In the genomic region with DNA sequence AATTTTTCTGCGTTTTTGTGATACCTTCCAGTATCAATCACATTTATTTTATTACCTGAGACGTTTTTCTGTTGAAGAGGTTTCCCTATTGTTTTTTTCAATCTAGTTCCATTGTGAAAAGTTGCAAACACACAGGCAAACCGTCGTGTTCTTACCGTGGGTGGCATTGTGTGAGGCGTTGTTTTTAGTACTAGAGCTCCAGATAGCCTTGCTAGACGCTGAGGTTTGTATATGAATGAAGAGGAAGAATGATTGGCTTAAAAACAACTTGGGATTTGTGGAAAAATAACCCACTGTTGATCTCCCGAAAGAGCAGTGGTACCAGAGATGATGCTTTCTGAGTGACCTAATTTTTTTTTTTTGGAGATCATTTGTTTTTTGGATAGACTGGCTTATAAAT, we compare ENCODE assay signal across 9 cellular contexts. TPM values are rescaled to one million over a fixed set of nuclear protein-coding genes. Genes with fewer than 3 reads are reported as not detected.
A peak's percentile ranks its signal among the peaks of the same experiment; 100 is the strongest.
DNase-seq lines count a peak whose midpoint lies in the region; ATAC-seq and TF ChIP-seq lines count a peak whose summit lies in the region.
"Had no signal": no experiment of that assay in that cellular context is flagged by ENCODE, and none has a peak within 500 bp of the region (broad histone marks: within the 10 kb centered on the region; RNA-seq: fewer than 3 reads in every experiment).

No MANE protein-coding gene starts in this region.

- no peaks in the 10 kb centered on the region for H3K36me3 ChIP-seq in kidney epithelial cell (ENCODE audit: control insufficient read depth, insufficient read depth, low read length)
- no peaks in the 10 kb centered on the region for H3K36me3 ChIP-seq in tibial artery

- POLR2A ChIA-PET in activated CD8-positive, alpha-beta T cell treated with anti-CD3 and anti-CD28 coated beads, Interleukin-2, amount 10 ng/mL, durations not matched to agents 7 days and 5 days (lab: Charles Lee) = interaction anchor here (0.7 to 3.7 kb wide), 5 partner anchors 9 to 327 kb away, joined by 3 to 82 read pairs (median 12); a partner anchor contains a TSS

- peaks cover 0 to 33% (median 18%) of the 10 kb centered on the region in 4 donors for H3K4me1 ChIP-seq in tibial artery

- no peaks in the 10 kb centered on the region for H3K9me3 Mint-ChIP-seq in activated T-cell treated with anti-CD3 and anti-CD28 coated beads, Interleukin-2, amount 50 U/mL, for 4 hours
- H3K9me3 Mint-ChIP-seq in activated CD8-positive, alpha-beta T cell treated with anti-CD3 and anti-CD28 coated beads, Interleukin-2, amount 10 ng/mL, durations not matched to agents 7 days and 5 days (ENCODE audit: insufficient read depth) = no peaks in the 10 kb centered on the region

- peaks cover 43% of the 10 kb centered on the region for H3K4me1 Mint-ChIP-seq in activated T-cell treated with anti-CD3 and anti-CD28 coated beads, Interleukin-2, amount 50 U/mL, for 4 hours (ENCODE audit: low read depth)
- H3K4me1 Mint-ChIP-seq in activated CD8-positive, alpha-beta T cell treated with anti-CD3 and anti-CD28 coated beads, Interleukin-2, amount 10 ng/mL, durations not matched to agents 7 days and 5 days (ENCODE audit: low read depth) = peaks cover 52% of the 10 kb centered on the region

- peak overlapping the region; percentile 96 for H3K27ac Mint-ChIP-seq in activated CD8-positive, alpha-beta T cell treated with anti-CD3 and anti-CD28 coated beads, Interleukin-2, amount 10 ng/mL, durations not matched to agents 7 days and 5 days

- no peak overlapping the region for H3K27ac ChIP-seq in tibial artery

- no peaks in the 10 kb centered on the region for H3K9me3 ChIP-seq in tibial artery

- ATAC-seq in activated T-cell treated with anti-CD3 and anti-CD28 coated beads, Interleukin-2, amount 50 U/mL, for 4 hours = no peak
- no peak for ATAC-seq in activated CD8-positive, alpha-beta T cell treated with anti-CD3 and anti-CD28 coated beads, Interleukin-2, amount 10 ng/mL, durations not matched to agents 7 days and 5 days

- H3K4me3 Mint-ChIP-seq in activated T-cell treated with anti-CD3 and anti-CD28 coated beads, Interleukin-2, amount 50 U/mL, for 4 hours = peak overlapping the region; percentile 95
- H3K4me3 Mint-ChIP-seq in activated CD8-positive, alpha-beta T cell treated with anti-CD3 and anti-CD28 coated beads, Interleukin-2, amount 10 ng/mL, durations not matched to agents 7 days and 5 days = peak overlapping the region; percentile 96

- H3K36me3 Mint-ChIP-seq in activated T-cell treated with anti-CD3 and anti-CD28 coated beads, Interleukin-2, amount 50 U/mL, for 4 hours (ENCODE audit: insufficient read depth) = peaks cover 7% of the 10 kb centered on the region
- H3K36me3 Mint-ChIP-seq in activated CD8-positive, alpha-beta T cell treated with anti-CD3 and anti-CD28 coated beads, Interleukin-2, amount 10 ng/mL, durations not matched to agents 7 days and 5 days (ENCODE audit: low read depth) = peaks cover 38% of the 10 kb centered on the region

- no peaks in the 10 kb centered on the region for H3K27me3 ChIP-seq in kidney epithelial cell (ENCODE audit: control insufficient read depth, insufficient read depth, low read length)
- no peaks in the 10 kb centered on the region for H3K27me3 ChIP-seq in tibial artery

- no peaks in the 10 kb centered on the region for H3K27me3 Mint-ChIP-seq in activated T-cell treated with anti-CD3 and anti-CD28 coated beads, Interleukin-2, amount 50 U/mL, for 4 hours (ENCODE audit: low read depth)
- H3K27me3 Mint-ChIP-seq in activated CD8-positive, alpha-beta T cell treated with anti-CD3 and anti-CD28 coated beads, Interleukin-2, amount 10 ng/mL, durations not matched to agents 7 days and 5 days (ENCODE audit: low read depth) = no peaks in the 10 kb centered on the region

- no peak for TF ChIP-seq CTCF in kidney epithelial cell (IDR thresholded peaks at IDR 0.05; ENCODE audit: insufficient read depth, low read length, poor library complexity, severe bottlenecking)
- TF ChIP-seq CTCF in tibial artery (IDR thresholded peaks at IDR 0.05) = no peak

- no peak for DNase-seq in activated T-cell treated with anti-CD3 and anti-CD28 coated beads, Interleukin-2, amount 50 U/mL, for 4 hours
- DNase-seq in activated T-cell treated with anti-CD3 and anti-CD28 coated beads for 4 hours = no peak
- DNase-seq in activated CD8-positive, alpha-beta T cell treated with anti-CD3 and anti-CD28 coated beads, Interleukin-2, amount 10 ng/mL, durations not matched to agents 7 days and 5 days = no peak
- DNase-seq in kidney epithelial cell (ENCODE audit: low read depth) = no peak
- no peak for DNase-seq in tibial artery
- DNase-seq in 8988T = no peak
- no peak for DNase-seq in stimulated activated CD4-positive, alpha-beta T cell treated with anti-CD3 and anti-CD28 coated beads, Interleukin-12 subunit alpha, Interleukin-12 subunit beta, amount 100 ng/mL, for 4 hours
- DNase-seq in NCI-H1436 treated with DMSO at 0.1 percent for 48 hours (lab: John Stamatoyannopoulos, UW) = no peak
- DNase-seq: caudate nucleus had no signal

- intact Hi-C loops in tibial artery (cut with DNase I; ENCODE audit: low total_unique reads) = no loop called here

- H3K4me3 ChIP-seq in kidney epithelial cell (ENCODE audit: low read depth, low read length) = peak overlapping the region; percentile 96
- H3K4me3 ChIP-seq in tibial artery = peak overlapping the region; percentile 83 to 84

- CTCF ChIA-PET in activated CD8-positive, alpha-beta T cell treated with anti-CD3 and anti-CD28 coated beads, Interleukin-2, amount 10 ng/mL, durations not matched to agents 7 days and 5 days (lab: Charles Lee) = interaction anchor here (1.1 to 8.5 kb wide), 2 partner anchors 10 to 23 kb away, joined by 3 to 68 read pairs; a partner anchor contains a TSS

RNA-seq across cellular contexts. Expression of a gene that starts 1.0 kb away (rescaled TPM):
- total RNA-seq in activated T-cell treated with anti-CD3 and anti-CD28 coated beads, Interleukin-2, amount 50 U/mL, for 4 hours = 10 to 100 TPM; 39.8 to 47.0 (median 41.4) TPM
- 10 to 100 TPM; 26.7 to 36.5 TPM for total RNA-seq in activated CD8-positive, alpha-beta T cell treated with anti-CD3 and anti-CD28 coated beads, Interleukin-2, amount 10 ng/mL, durations not matched to agents 7 days and 5 days
- total RNA-seq in kidney epithelial cell = 18.6 and 18.7 TPM in 2 replicates

RNA-seq across cellular contexts. Expression of a gene that starts 1.2 kb away (rescaled TPM):
- total RNA-seq in activated T-cell treated with anti-CD3 and anti-CD28 coated beads, Interleukin-2, amount 50 U/mL, for 4 hours = 10 to 100 TPM; 40.6 to 47.8 (median 43.1) TPM
- total RNA-seq in activated CD8-positive, alpha-beta T cell treated with anti-CD3 and anti-CD28 coated beads, Interleukin-2, amount 10 ng/mL, durations not matched to agents 7 days and 5 days = 10 to 100 TPM; 45.9 to 46.6 TPM
- total RNA-seq in kidney epithelial cell = 7.6 and 8.0 TPM in 2 replicates

RNA-seq across cellular contexts. Expression of a gene that starts 23.4 kb away (rescaled TPM):
- total RNA-seq in activated T-cell treated with anti-CD3 and anti-CD28 coated beads, Interleukin-2, amount 50 U/mL, for 4 hours = 100 to 1,000 TPM; 139 to 148 (median 141) TPM
- total RNA-seq in activated CD8-positive, alpha-beta T cell treated with anti-CD3 and anti-CD28 coated beads, Interleukin-2, amount 10 ng/mL, durations not matched to agents 7 days and 5 days = 100 to 1,000 TPM; 105 to 106 TPM
- 114 and 147 TPM in 2 replicates for total RNA-seq in kidney epithelial cell
